8 cellular contexts compared by ENCODE assay signal in genomic region chr17:76528528-76529223, GRCh38. TPM values are rescaled to one million over a fixed set of nuclear protein-coding genes. Genes with fewer than 3 reads are reported as not detected.
DNase-seq lines count a peak whose midpoint lies in the region; ATAC-seq, FAIRE-seq and TF ChIP-seq lines count a peak whose summit lies in the region.

No MANE protein-coding gene starts in this region.

- POLR2A ChIA-PET in A549 (lab: Yijun Ruan, JAX), result interaction anchor here (0.7 kb wide), 1 partner anchor 858 kb away, joined by 11 read pairs; no protein-coding TSS in a partner anchor

- H3K27me3 ChIP-seq in duodenal mucosa (ENCODE audit: control insufficient read depth in 1 of 2, insufficient read depth in 2 of 2, low read length in 2 of 2), result no peaks in the 10 kb centered on the region
- H3K27me3 ChIP-seq in muscle layer of colon (ENCODE audit: control insufficient read depth in 1 of 2, insufficient read depth in 2 of 2, low read length in 2 of 2), result peaks cover 0 to 5% of the 10 kb centered on the region in 2 donors

- peaks cover 24% of the 10 kb centered on the region for H3K4me1 ChIP-seq in A549
- H3K4me1 ChIP-seq in duodenal mucosa (ENCODE audit: control insufficient read depth in 1 of 2, insufficient read depth in 2 of 2, low read length in 2 of 2), result peaks cover 29 to 44% of the 10 kb centered on the region in 2 donors
- peaks cover 39% of the 10 kb centered on the region for H3K4me1 ChIP-seq in muscle layer of colon (ENCODE audit: insufficient read depth, low read length)

- DNase-seq in A549 (ENCODE audit: low read depth in 1 of 2, low spot score in 1 of 2) (no peak), NB4 (ENCODE audit: low read depth) (peak; percentile 71), anterior cingulate cortex (lab: John Stamatoyannopoulos, UW) (no peak), NOMO-1 treated with DMSO at 0.1 percent for 48 hours (lab: John Stamatoyannopoulos, UW; ENCODE audit: unreplicated experiment) (no peak), SKM-1 treated with dmso at 0.1 percent for 144 hours (lab: John Stamatoyannopoulos, UW; ENCODE audit: unreplicated experiment) (no peak)

- no peak for FAIRE-seq in A549 (lab: Jason Lieb, UNC)

- H3K4me2 ChIP-seq in A549, result no peak overlapping the region

- ATAC-seq in A549, result no peak; a peak in 1 of 6 replicates
- ATAC-seq in HG03196 (IDR thresholded peaks at IDR 0.05; ENCODE audit: unreplicated experiment), result no peak

- TF ChIP-seq EP300 in A549 (IDR thresholded peaks at IDR 0.05), result no peak

- TF ChIP-seq CTCF in A549 (IDR thresholded peaks at IDR 0.05) (peak; percentile 17; the same call in 2 of the 3 replicates), NB4 (IDR thresholded peaks at IDR 0.05; ENCODE audit: low read depth, low read length) (peak; percentile 3)

- no peak for TF ChIP-seq RAD21 in A549 (conservative IDR thresholded peaks at IDR 0.05 in 1 of 2, IDR thresholded peaks at IDR 0.05 in 1 of 2)

- H3K36me3 ChIP-seq in duodenal mucosa (ENCODE audit: control insufficient read depth in 1 of 2, insufficient read depth in 2 of 2, low read length in 2 of 2), result no peaks in the 10 kb centered on the region
- H3K36me3 ChIP-seq in muscle layer of colon (ENCODE audit: insufficient read depth, low read length), result no peaks in the 10 kb centered on the region

- no peak for TF ChIP-seq POLR2A in A549 (IDR thresholded peaks at IDR 0.05; ENCODE audit: low read length)
- no peak for TF ChIP-seq POLR2A in NB4 (IDR thresholded peaks at IDR 0.05; ENCODE audit: extremely low read depth, insufficient read length)

- H3K9ac ChIP-seq in duodenal mucosa (ENCODE audit: low read depth in 1 of 2, low read length in 2 of 2) (peak overlapping the region; percentile 38 to 41), muscle layer of colon (ENCODE audit: low read length) (no peak overlapping the region)

- H3K9me3 ChIP-seq in A549 (no peaks in the 10 kb centered on the region), duodenal mucosa (ENCODE audit: control insufficient read depth in 1 of 2, low read length in 2 of 2) (no peaks in the 10 kb centered on the region), muscle layer of colon (ENCODE audit: low read length) (no peaks in the 10 kb centered on the region)

- H3K27ac ChIP-seq in A549, result peak overlapping the region in 1 of 2 experiments; percentile 76; a peak in 4 of 6 replicates
- peak overlapping the region; percentile 75 for H3K27ac ChIP-seq in duodenal mucosa (ENCODE audit: low read depth, low read length)
- H3K27ac ChIP-seq in muscle layer of colon (ENCODE audit: low read depth, low read length), result peak overlapping the region; percentile 63

- WGBS in A549 (ENCODE audit: missing lambda C conversion rate), result 73% methylated on average over 31 of the region's 31 CpGs

- CTCF ChIA-PET in A549 (lab: Yijun Ruan, JAX), result interaction anchor here (0.6 to 7.7 kb wide), 22 partner anchors 10 to 153 kb away, joined by 3 to 75 read pairs (median 4); partner anchors contain the start of genes CYGB, PRCD and ST6GALNAC2

- H3K4me3 ChIP-seq in A549 (no peak overlapping the region), NB4 (ENCODE audit: low read depth, low read length) (no peak overlapping the region), duodenal mucosa (ENCODE audit: low read depth in 1 of 2, low read length in 2 of 2) (peak overlapping the region in 1 of 2 donors; percentile 28), muscle layer of colon (ENCODE audit: low read depth in 1 of 2, low read length in 2 of 2) (no peak overlapping the region)

TF ChIP-seq in A549, 52 proteins besides CTCF, POLR2A, EP300 and RAD21:
- no peak for TF ChIP-seq REST (IDR thresholded peaks at IDR 0.05)
- no peak for TF ChIP-seq TFCP2L1 (CRISPR knock-in tag; IDR thresholded peaks at IDR 0.05)
- no peak for TF ChIP-seq HDAC2 (IDR thresholded peaks at IDR 0.05)
- TF ChIP-seq HOXA7 (CRISPR knock-in tag; IDR thresholded peaks at IDR 0.05), result no peak
- TF ChIP-seq ZSCAN20 (CRISPR knock-in tag; IDR thresholded peaks at IDR 0.05), result no peak
- no peak for TF ChIP-seq EHF (CRISPR knock-in tag; IDR thresholded peaks at IDR 0.05)
- TF ChIP-seq POLR2AphosphoS2 (conservative IDR thresholded peaks at IDR 0.05; ENCODE audit: low read length), result no peak
- no peak for TF ChIP-seq KDM1A (IDR thresholded peaks at IDR 0.05; ENCODE audit: low read depth)
- TF ChIP-seq ZNF302 (CRISPR knock-in tag; IDR thresholded peaks at IDR 0.05), result no peak
- no peak for TF ChIP-seq RNF2 (IDR thresholded peaks at IDR 0.05; ENCODE audit: borderline replicate concordance, low read depth)
TF ChIP-seq in A549: peak in this region for 0.

RNA-seq across cellular contexts. Expression of gene CYGB, which starts 8.8 kb away (rescaled TPM):
- polyA plus RNA-seq in A549 (2011; rRNA removed) (1.1 and 1.2 TPM in 2 replicates), A549 (2017; fragmentation: RNase III; extraction: RNeasy Plus Mini Kit Qiagen cat#74134 plus additional on column Dnase treatment) (1.1 to 2.0 TPM (median 1.3 TPM) in 3 replicates)
- 0.56 and 1.0 TPM in 2 replicates for polyA plus RNA-seq in A549 (2012; cell fraction: cytosol; rRNA removed)
- polyA plus RNA-seq in A549 (2012; cell fraction: nucleus; rRNA removed), result 0.54 and 0.76 TPM in 2 replicates
- polyA minus RNA-seq in A549 (2011; rRNA and poly(A)+ RNA removed), result 1.4 and 2.2 TPM in 2 replicates

RNA-seq across cellular contexts. Expression of gene PRCD, which starts 11.2 kb away (rescaled TPM):
- 0.26 TPM in 1 of 2 replicates, not detected in the other for polyA plus RNA-seq in A549 (2011; rRNA removed)
- polyA plus RNA-seq in A549 (2012; cell fraction: cytosol; rRNA removed), result not detected in 2 replicates
- polyA plus RNA-seq in A549 (2012; cell fraction: nucleus; rRNA removed), result 0.06 and 0.07 TPM in 2 replicates
- polyA plus RNA-seq in A549 (2017; fragmentation: RNase III; extraction: RNeasy Plus Mini Kit Qiagen cat#74134 plus additional on column Dnase treatment), result not detected in 3 replicates
- polyA minus RNA-seq in A549 (2011; rRNA and poly(A)+ RNA removed), result not detected in 2 replicates

RNA-seq across cellular contexts. Expression of gene RHBDF2, which starts 27.5 kb away (rescaled TPM):
- polyA plus RNA-seq in A549 (2011; rRNA removed), result 14.0 and 19.9 TPM in 2 replicates
- 37.0 and 54.6 TPM in 2 replicates for polyA plus RNA-seq in A549 (2012; cell fraction: cytosol; rRNA removed)
- polyA plus RNA-seq in A549 (2012; cell fraction: nucleus; rRNA removed), result 149 and 184 TPM in 2 replicates
- polyA plus RNA-seq in A549 (2017; fragmentation: RNase III; extraction: RNeasy Plus Mini Kit Qiagen cat#74134 plus additional on column Dnase treatment), result 42.9 to 50.2 TPM (median 46.0 TPM) in 3 replicates
- polyA minus RNA-seq in A549 (2011; rRNA and poly(A)+ RNA removed), result 17.4 and 22.8 TPM in 2 replicates

RNA-seq across cellular contexts. Expression of gene ST6GALNAC2, which starts 57.0 kb away (rescaled TPM):
- polyA plus RNA-seq in A549 (2011; rRNA removed) (0.74 and 0.78 TPM in 2 replicates), A549 (2017; fragmentation: RNase III; extraction: RNeasy Plus Mini Kit Qiagen cat#74134 plus additional on column Dnase treatment) (0.30 to 0.59 TPM (median 0.41 TPM) in 3 replicates)
- 0.16 and 0.44 TPM in 2 replicates for polyA plus RNA-seq in A549 (2012; cell fraction: cytosol; rRNA removed)
- polyA plus RNA-seq in A549 (2012; cell fraction: nucleus; rRNA removed), result 0.26 and 0.36 TPM in 2 replicates
- polyA minus RNA-seq in A549 (2011; rRNA and poly(A)+ RNA removed), result 0.25 and 0.58 TPM in 2 replicates
